ENCODE assay signal across 8 cellular contexts in genomic region chr15:82047493-82048446, GRCh38. TPM values are rescaled to one million over a fixed set of nuclear protein-coding genes. Genes with fewer than 3 reads are reported as not detected.
DNase-seq lines count a peak whose midpoint lies in the region; ATAC-seq, FAIRE-seq and TF ChIP-seq lines count a peak whose summit lies in the region.

No MANE protein-coding gene starts in this region.

- H3K4me1 ChIP-seq in adrenal gland (replicated peaks in 1 of 2), result peaks cover 3 to 20% of the 10 kb centered on the region in 2 donors

- TF ChIP-seq POLR2A in adrenal gland (IDR thresholded peaks at IDR 0.05), result no peak

- H3K27ac ChIP-seq in adrenal gland, result peak overlapping the region in 1 of 5 donors; percentile 26

- H3K27me3 ChIP-seq in adrenal gland, result no peaks in the 10 kb centered on the region

- intact Hi-C loops in adrenal gland (cut with DNase I), result no loop called here

- FAIRE-seq in HTR-8/SVneo (lab: Jason Lieb, UNC), result no peak

- H3K36me3 ChIP-seq in adrenal gland (replicated peaks in 1 of 2), result no peaks in the 10 kb centered on the region

- TF ChIP-seq CTCF in GM13977 (IDR thresholded peaks at IDR 0.05; ENCODE audit: extremely low read depth, insufficient read depth, missing control alignments) (no peak), astrocyte of the spinal cord (IDR thresholded peaks at IDR 0.05; ENCODE audit: low read depth, low read length) (no peak), adrenal gland (IDR thresholded peaks at IDR 0.05) (peak in 1 of 6 experiments; percentile 12)

- peak overlapping the region; percentile 56 for H3K4me3 ChIP-seq in astrocyte of the spinal cord (ENCODE audit: low read depth, low read length)
- H3K4me3 ChIP-seq in adrenal gland, result peak overlapping the region in 2 of 4 donors; percentile 27 to 92

- no peaks in the 10 kb centered on the region for H3K9me3 ChIP-seq in adrenal gland (replicated peaks in 1 of 3)

- in situ Hi-C loops in GM13977 (cut with MboI; ENCODE audit: low pct_unique_long_range_greater_than_20kb, low sequenced_read_pairs, unreplicated experiment) (no loop called here), astrocyte of the spinal cord (cut with HindIII; ENCODE audit: low sequenced_read_pairs) (no loop called here)

- peak; percentile 4 for ATAC-seq in HG03565 (IDR thresholded peaks at IDR 0.05; ENCODE audit: unreplicated experiment)

- 18 to 37% (median 27%) methylated on average over 28 to 50 of the region's 50 CpGs for WGBS in adrenal gland, 4 donors

- DNase-seq in GM13977 (ENCODE audit: low spot score) (peak; percentile 40), astrocyte of the spinal cord (ENCODE audit: low read depth, low spot score) (peak; percentile 38), iris pigment epithelial cell (ENCODE audit: low read depth) (peak; percentile 28), HPDE6-E6E7 (ENCODE audit: extremely low spot score) (no peak), HTR-8/SVneo (ENCODE audit: insufficient read length, low spot score) (no peak), adrenal gland (no peak)
- DNase-seq in stimulated activated CD8-positive, alpha-beta memory T cell treated with anti-CD3 and anti-CD28 coated beads, Interleukin-4, amount 100 ng/mL, for 48 hours, result peak; percentile 41

RNA-seq across cellular contexts. Expression of gene MEX3B, which starts 2.0 kb away (rescaled TPM):
- total RNA-seq in adrenal gland, result 1 to 10 TPM in 3 of 8 donors, under 1 TPM in 5; 0.42 to 1.6 (median 0.96) TPM
- under 1 TPM; 0.22 to 0.80 (median 0.44) TPM for polyA plus RNA-seq in adrenal gland

Comparison
In these comparisons a context has a peak if more than half of its experiments do, and no peak if none do; other contexts are left out.
1. DNase-seq: peak in GM13977 (single experiment), astrocyte of the spinal cord (single experiment), iris pigment epithelial cell (single experiment) and stimulated activated CD8-positive, alpha-beta memory T cell treated with anti-CD3 and anti-CD28 coated beads, Interleukin-4, amount 100 ng/mL, for 48 hours (single experiment); none in HPDE6-E6E7 (single experiment), HTR-8/SVneo (single experiment) and adrenal gland (0 of 7).